1 cellular context compared by ENCODE assay signal in the genomic region with DNA sequence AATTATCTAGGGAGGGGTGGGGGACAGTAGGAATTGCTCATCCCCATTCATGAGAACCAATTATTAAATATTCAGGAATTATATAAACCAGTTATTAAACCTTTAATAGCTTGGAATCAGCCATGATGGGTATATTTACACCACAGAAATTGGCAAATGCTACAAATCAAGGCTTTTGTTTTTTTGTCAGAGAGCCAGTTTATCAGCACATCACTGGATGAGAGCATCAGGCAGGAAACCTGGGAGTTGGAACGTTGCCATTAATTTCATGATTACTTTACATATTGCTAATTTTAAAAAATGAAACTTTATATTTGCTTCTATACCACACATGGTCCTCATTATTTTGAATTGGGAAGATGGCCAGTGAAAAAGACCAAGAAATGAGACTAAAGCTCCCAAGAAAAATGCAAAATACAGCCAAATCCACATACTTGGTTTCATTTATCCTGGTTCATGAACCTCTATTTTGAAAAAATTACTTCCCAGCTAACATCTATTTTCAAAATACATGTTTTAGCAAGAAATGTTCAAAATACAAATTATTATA.
A peak's percentile ranks its signal among the peaks of the same experiment; 100 is the strongest.
TF ChIP-seq lines count a peak whose summit lies in the region.

No MANE protein-coding gene starts in this region.

TF ChIP-seq in SK-N-SH, 30 proteins besides CTCF, POLR2A, EP300 and RAD21:
- TF ChIP-seq TCF12 (IDR thresholded peaks at IDR 0.05) (peak; percentile 66), YY1 (IDR thresholded peaks at IDR 0.05; ENCODE audit: low read depth) (no peak), RXRA (IDR thresholded peaks at IDR 0.05; ENCODE audit: borderline replicate concordance, low read depth) (no peak), MEF2A (IDR thresholded peaks at IDR 0.05; ENCODE audit: borderline replicate concordance, low read depth) (no peak), NFIC (IDR thresholded peaks at IDR 0.05; ENCODE audit: borderline replicate concordance) (peak; percentile 73), TAF1 (IDR thresholded peaks at IDR 0.05; ENCODE audit: borderline replicate concordance, low read depth, low read length) (no peak), ELF1 (IDR thresholded peaks at IDR 0.05) (no peak), NRF1 (IDR thresholded peaks at IDR 0.05; ENCODE audit: low read depth, low read length) (no peak), SMC3 (IDR thresholded peaks at IDR 0.05; ENCODE audit: low read depth, low read length) (no peak)
- TF ChIP-seq, protein P1, sequence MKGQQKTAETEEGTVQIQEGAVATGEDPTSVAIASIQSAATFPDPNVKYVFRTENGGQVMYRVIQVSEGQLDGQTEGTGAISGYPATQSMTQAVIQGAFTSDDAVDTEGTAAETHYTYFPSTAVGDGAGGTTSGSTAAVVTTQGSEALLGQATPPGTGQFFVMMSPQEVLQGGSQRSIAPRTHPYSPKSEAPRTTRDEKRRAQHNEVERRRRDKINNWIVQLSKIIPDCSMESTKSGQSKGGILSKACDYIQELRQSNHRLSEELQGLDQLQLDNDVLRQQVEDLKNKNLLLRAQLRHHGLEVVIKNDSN (IDR thresholded peaks at IDR 0.05; ENCODE audit: borderline replicate concordance, low read depth): no peak
- TF ChIP-seq, protein P2, sequence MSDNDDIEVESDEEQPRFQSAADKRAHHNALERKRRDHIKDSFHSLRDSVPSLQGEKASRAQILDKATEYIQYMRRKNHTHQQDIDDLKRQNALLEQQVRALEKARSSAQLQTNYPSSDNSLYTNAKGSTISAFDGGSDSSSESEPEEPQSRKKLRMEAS (IDR thresholded peaks at IDR 0.05; ENCODE audit: low read depth): no peak
